12 cellular contexts compared by ENCODE assay signal in the genomic region with DNA sequence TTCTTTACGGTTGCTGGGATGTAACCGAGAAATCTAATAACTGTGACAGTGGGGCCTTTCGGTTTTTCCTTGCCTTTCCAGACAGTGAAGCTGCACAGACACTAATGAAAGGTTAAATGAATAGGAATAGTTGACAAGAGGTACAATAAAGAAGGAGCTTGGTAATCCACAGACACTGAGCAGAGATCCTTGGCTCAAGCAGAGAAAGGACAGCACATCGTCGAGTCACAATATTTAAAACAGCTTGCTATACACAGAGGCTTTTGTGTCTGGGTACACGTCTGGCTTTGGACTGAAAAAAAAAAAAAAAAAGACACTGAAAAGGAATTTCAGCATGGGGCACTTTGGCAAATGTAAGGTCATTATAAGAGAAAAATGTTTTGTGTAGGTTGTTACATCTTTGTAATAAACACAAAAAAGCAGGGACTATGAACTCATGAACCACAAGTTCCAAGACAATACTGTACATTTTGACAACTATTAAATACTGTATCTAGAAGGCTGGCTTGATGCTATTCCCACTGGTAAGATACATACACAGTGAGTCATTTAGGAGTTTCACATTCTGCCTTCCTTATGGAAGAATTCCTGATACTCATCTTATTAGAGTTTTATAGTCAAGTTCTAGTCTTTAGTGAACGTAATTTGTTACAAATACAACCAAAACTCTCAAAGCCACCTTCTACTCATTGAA. TPM values are rescaled to one million over a fixed set of nuclear protein-coding genes. Genes with fewer than 3 reads are reported as not detected.
DNase-seq lines count a peak whose midpoint lies in the region; ATAC-seq, FAIRE-seq and TF ChIP-seq lines count a peak whose summit lies in the region.
"Had no signal": no experiment of that assay in that cellular context is flagged by ENCODE, and none has a peak within 500 bp of the region (broad histone marks: within the 10 kb centered on the region; RNA-seq: fewer than 3 reads in every experiment).

No MANE protein-coding gene starts in this region.

- no peak overlapping the region for H4K5ac ChIP-seq in H1 (ENCODE audit: insufficient read length, low read depth, low read length)

- H4K20me1 ChIP-seq in H1 (replicated peaks in 1 of 2; ENCODE audit: control insufficient read depth in 1 of 2, insufficient read depth in 2 of 2, low read length in 2 of 2): peaks cover 0 to 3% of the 10 kb centered on the region in 2 experiments

- H3K9me3 ChIP-seq in MG63 (no peaks in the 10 kb centered on the region), H1 (ENCODE audit: insufficient read depth in 2 of 2, low read depth in 1 of 2, low read length in 1 of 2) (no peaks in the 10 kb centered on the region), muscle layer of duodenum (ENCODE audit: control insufficient read depth in 1 of 2, low read length in 2 of 2) (no peaks in the 10 kb centered on the region), uterus (no peaks in the 10 kb centered on the region)
- H3K9me3 ChIP-seq: prostate gland had no signal

- H2AK5ac ChIP-seq in H1 (ENCODE audit: low read depth, low read length): no peak overlapping the region

- H3K27ac ChIP-seq in H1 (ENCODE audit: low read depth, low read length) (no peak overlapping the region), muscle layer of duodenum (ENCODE audit: low read length) (peak overlapping the region; percentile 64), uterus (peak overlapping the region; percentile 96 to 99)
- H3K27ac ChIP-seq: prostate gland had no signal

- H3K9me3 Mint-ChIP-seq in natural killer cell treated with Interleukin-12 subunit alpha and Interleukin-12 subunit beta and Interleukin-15 and Interleukin-18, amount 100 ng/mL, for 72 hours: no peaks in the 10 kb centered on the region
- H3K9me3 Mint-ChIP-seq: activated naive CD8-positive, alpha-beta T cell treated with anti-CD3 and anti-CD28 coated beads, Interleukin-2, amount 10 ng/mL, durations not matched to agents 7 days and 5 days had no signal

- no peak overlapping the region for H3K14ac ChIP-seq in H1 (ENCODE audit: insufficient read length)

- no peak overlapping the region for H3K56ac ChIP-seq in H1 (replicated peaks; ENCODE audit: insufficient read length, low read depth, low read length)

- no peak overlapping the region for H3K23ac ChIP-seq in H1 (ENCODE audit: insufficient read length)

- POLR2A ChIA-PET in H1 (lab: Charles Lee; ENCODE audit: partially characterized antibody): interaction anchor here (1.0 kb wide), 1 partner anchor 12 kb away, joined by 3 read pairs; no protein-coding TSS in a partner anchor

- peaks cover 1% of the 10 kb centered on the region; the same call in 1 of the 2 replicates for H3K23me2 ChIP-seq in H1 (ENCODE audit: low read depth, low read length)

- H3K4ac ChIP-seq in H1 (replicated peaks; ENCODE audit: insufficient read length, low read depth, low read length): no peak overlapping the region

- H2BK12ac ChIP-seq in H1 (ENCODE audit: low read depth, low read length): peak overlapping the region; percentile 71; the same call in 1 of the 2 replicates

- no peaks in the 10 kb centered on the region for H3K36me3 Mint-ChIP-seq in natural killer cell treated with Interleukin-12 subunit alpha and Interleukin-12 subunit beta and Interleukin-15 and Interleukin-18, amount 100 ng/mL, for 72 hours
- H3K36me3 Mint-ChIP-seq: activated naive CD8-positive, alpha-beta T cell treated with anti-CD3 and anti-CD28 coated beads, Interleukin-2, amount 10 ng/mL, durations not matched to agents 7 days and 5 days had no signal

- H3K27me3 ChIP-seq in MG63 (no peaks in the 10 kb centered on the region), H1 (replicated peaks in 1 of 4; ENCODE audit: control insufficient read depth in 3 of 4, extremely low read depth in 1 of 4, insufficient read depth in 3 of 4, low read length in 3 of 4) (no peaks in the 10 kb centered on the region), muscle layer of duodenum (ENCODE audit: low read depth, low read length) (no peaks in the 10 kb centered on the region), uterus (no peaks in the 10 kb centered on the region)

- H3K9ac ChIP-seq in H1 (replicated peaks in 1 of 4; ENCODE audit: extremely low read depth in 1 of 4, low read depth in 3 of 4, low read length in 3 of 4): no peak overlapping the region

- H2BK15ac ChIP-seq in H1 (ENCODE audit: low read length): no peak overlapping the region

- ATAC-seq in natural killer cell treated with Interleukin-12 subunit alpha and Interleukin-12 subunit beta and Interleukin-15 and Interleukin-18, amount 100 ng/mL, for 72 hours: no peak
- no peak for ATAC-seq in GM18907 (IDR thresholded peaks at IDR 0.05; ENCODE audit: unreplicated experiment)
- ATAC-seq: Panc1 had no signal

- no peak overlapping the region for H4K91ac ChIP-seq in H1 (replicated peaks; ENCODE audit: insufficient read length, low read length)

- no peak for TF ChIP-seq POLR2A in H1 (IDR thresholded peaks at IDR 0.05; ENCODE audit: control extremely low read depth in 1 of 2, low read depth in 2 of 2, low read length in 2 of 2)
- TF ChIP-seq POLR2A in uterus (IDR thresholded peaks at IDR 0.05): no peak

- DNase-seq in MG63: no peak
- no peak for DNase-seq in H1 (ENCODE audit: low read depth in 1 of 2, low spot score in 2 of 2)
- DNase-seq in uterus: no peak
- DNase-seq in natural killer cell treated with Interleukin-12 subunit alpha and Interleukin-12 subunit beta and Interleukin-15 and Interleukin-18, amount 100 ng/mL, for 72 hours (ENCODE audit: low spot score): no peak
- DNase-seq in stimulated activated CD4-positive, alpha-beta T cell treated with anti-CD3 and anti-CD28 coated beads, Interleukin-4, amount 100 ng/mL, for 24 hours: no peak
- DNase-seq: activated naive CD8-positive, alpha-beta T cell treated with anti-CD3 and anti-CD28 coated beads, Interleukin-2, amount 10 ng/mL, durations not matched to agents 7 days and 5 days; hypothalamus; MV-4-11 had no signal

- CTCF ChIA-PET in H1 (lab: Charles Lee; ENCODE audit: partially characterized antibody): no interaction called here

- H3K79me1 ChIP-seq in H1 (ENCODE audit: low read depth, low read length): 0 out of 2 replicates have a peak, but pooled peaks cover 2% of the 10 kb centered on the region

- no peak overlapping the region for H2BK5ac ChIP-seq in H1 (ENCODE audit: low read depth, low read length)

- H3K4me1 ChIP-seq in H1 (replicated peaks in 1 of 4; ENCODE audit: control insufficient read depth in 3 of 4, insufficient read depth in 4 of 4, low read length in 3 of 4) (peaks cover 5 to 18% (median 10%) of the 10 kb centered on the region in 4 experiments; a peak in 6 of 7 replicates), muscle layer of duodenum (ENCODE audit: control insufficient read depth in 1 of 2, insufficient read depth in 2 of 2, low read length in 2 of 2) (peaks cover 0 to 20% of the 10 kb centered on the region in 2 donors), uterus (peaks cover 0 to 4% of the 10 kb centered on the region in 2 donors)
- H3K4me1 ChIP-seq: prostate gland had no signal

- TF ChIP-seq RAD21 in H1 (IDR thresholded peaks at IDR 0.05 in 1 of 2, conservative IDR thresholded peaks at IDR 0.05 in 1 of 2; ENCODE audit: low read depth in 2 of 2, low read length in 2 of 2): no peak

- peaks cover 0 to 94% of the 10 kb centered on the region in 2 experiments; a peak in 3 of 4 replicates for H3K79me2 ChIP-seq in H1 (ENCODE audit: control insufficient read depth in 1 of 2, insufficient read depth in 2 of 2, low read length in 2 of 2)

- peaks cover 6 to 26% of the 10 kb centered on the region in 2 donors for H3K4me1 Mint-ChIP-seq in natural killer cell treated with Interleukin-12 subunit alpha and Interleukin-12 subunit beta and Interleukin-15 and Interleukin-18, amount 100 ng/mL, for 72 hours (ENCODE audit: low read depth in 2 of 2)
- H3K4me1 Mint-ChIP-seq: activated naive CD8-positive, alpha-beta T cell treated with anti-CD3 and anti-CD28 coated beads, Interleukin-2, amount 10 ng/mL, durations not matched to agents 7 days and 5 days had no signal

- H3K18ac ChIP-seq in H1 (ENCODE audit: extremely low read depth, low read length): no peak overlapping the region

- peak overlapping the region; percentile 3; the same call in 1 of the 2 replicates for H3K4me3 ChIP-seq in MG63
- H3K4me3 ChIP-seq in H1 (ENCODE audit: extremely low read depth in 1 of 4, insufficient read depth in 2 of 4, low read depth in 3 of 4, low read length in 4 of 4): no peak overlapping the region
- peak overlapping the region in 1 of 2 donors; percentile 53 for H3K4me3 ChIP-seq in muscle layer of duodenum (ENCODE audit: low read depth in 1 of 2, low read length in 2 of 2)
- peak overlapping the region in 1 of 2 donors; percentile 10 for H3K4me3 ChIP-seq in uterus
- H3K4me3 ChIP-seq: prostate gland had no signal

- intact Hi-C loops in uterus (cut with DNase I; ENCODE audit: low total_unique reads): no loop called here

- H2AFZ ChIP-seq in H1 (ENCODE audit: low read length): no peak overlapping the region

- H2BK20ac ChIP-seq in H1 (ENCODE audit: low read length): no peak overlapping the region

- TF ChIP-seq CTCF in H1 (IDR thresholded peaks at IDR 0.05; ENCODE audit: control extremely low read depth in 1 of 3, insufficient read depth in 1 of 3, low read depth in 1 of 3, low read length in 3 of 3) (no peak), uterus (IDR thresholded peaks at IDR 0.05) (no peak)

- H3K27ac Mint-ChIP-seq in natural killer cell treated with Interleukin-12 subunit alpha and Interleukin-12 subunit beta and Interleukin-15 and Interleukin-18, amount 100 ng/mL, for 72 hours: no peak overlapping the region
- H3K27ac Mint-ChIP-seq: activated naive CD8-positive, alpha-beta T cell treated with anti-CD3 and anti-CD28 coated beads, Interleukin-2, amount 10 ng/mL, durations not matched to agents 7 days and 5 days had no signal

- no peak overlapping the region for H3K4me2 ChIP-seq in H1 (ENCODE audit: insufficient read depth in 1 of 2, low read depth in 2 of 2, low read length in 2 of 2)

- WGBS in H1 (ENCODE audit: extremely low coverage in 1 of 2, insufficient coverage in 1 of 2, insufficient read length in 1 of 2, insufficient replicate concordance in 2 of 2, low coverage in 1 of 2, low lambda C conversion rate in 2 of 2, missing lambda C conversion rate in 1 of 2), 2 experiments: 81% methylated on average over 7 of the region's 7 CpGs; no CpG with 5 or more reads in 1 of the 2 experiments

- no peak for FAIRE-seq in H1 (lab: Jason Lieb, UNC)

- no peak overlapping the region for H4K8ac ChIP-seq in H1 (ENCODE audit: extremely low read depth, insufficient read depth, low read length)

- no peak for TF ChIP-seq EP300 in H1 (IDR thresholded peaks at IDR 0.05; ENCODE audit: borderline replicate concordance in 1 of 2, low read depth in 2 of 2, low read length in 2 of 2)

- H3K36me3 ChIP-seq in MG63: 0 out of 2 replicates have a peak, but pooled peaks cover 4% of the 10 kb centered on the region
- no peaks in the 10 kb centered on the region for H3K36me3 ChIP-seq in H1 (ENCODE audit: control insufficient read depth in 2 of 4, insufficient read depth in 4 of 4, low read length in 3 of 4)
- H3K36me3 ChIP-seq in muscle layer of duodenum (ENCODE audit: control insufficient read depth in 1 of 2, insufficient read depth in 2 of 2, low read length in 2 of 2): no peaks in the 10 kb centered on the region
- no peaks in the 10 kb centered on the region for H3K36me3 ChIP-seq in uterus
- H3K36me3 ChIP-seq: prostate gland had no signal

- H3K4me3 Mint-ChIP-seq in natural killer cell treated with Interleukin-12 subunit alpha and Interleukin-12 subunit beta and Interleukin-15 and Interleukin-18, amount 100 ng/mL, for 72 hours: no peak overlapping the region
- H3K4me3 Mint-ChIP-seq: activated naive CD8-positive, alpha-beta T cell treated with anti-CD3 and anti-CD28 coated beads, Interleukin-2, amount 10 ng/mL, durations not matched to agents 7 days and 5 days had no signal

- peak overlapping the region; percentile 28 for H2BK120ac ChIP-seq in H1 (replicated peaks; ENCODE audit: low read depth, low read length)

- no peaks in the 10 kb centered on the region for H3K27me3 Mint-ChIP-seq in natural killer cell treated with Interleukin-12 subunit alpha and Interleukin-12 subunit beta and Interleukin-15 and Interleukin-18, amount 100 ng/mL, for 72 hours

RNA-seq across cellular contexts. Expression of gene BNC2, which starts 5.6 kb away (rescaled TPM):
- total RNA-seq in MG63 (2014; rRNA removed; shearing (Covaris generic); ENCODE audit: low replicate concordance): 38.8 and 49.5 TPM in 2 replicates
- 26.8 and 28.1 TPM in 2 replicates for total RNA-seq in H1 (2021; fragmentation: NEBNext Ultra II Directional; extraction: Animal tissue kit (Norgen Biotek cat#: 25700))
- 11.3 and 16.0 TPM in 2 replicates for polyA plus RNA-seq in H1 (2011; rRNA removed)
- 15.0 TPM for polyA plus RNA-seq in H1 (2011; cell fraction: cytosol; rRNA removed)
- 24.5 TPM for polyA plus RNA-seq in H1 (2011; cell fraction: nucleus; rRNA removed)
- polyA plus RNA-seq in H1 (2012, experiment 1 of 2): 13.5 to 21.7 TPM (median 16.4 TPM) in 4 replicates
- polyA plus RNA-seq in H1 (2012, experiment 2 of 2): 0.97 TPM
- polyA plus RNA-seq in H1 (2013, experiment 1 of 2): 3.9 TPM
- 3.4 TPM for polyA plus RNA-seq in H1 (2013, experiment 2 of 2)
- polyA minus RNA-seq in H1 (2011; rRNA and poly(A)+ RNA removed): 100 and 146 TPM in 2 replicates
- 19.4 TPM for polyA minus RNA-seq in H1 (2011; cell fraction: cytosol; rRNA and poly(A)+ RNA removed)
- polyA minus RNA-seq in H1 (2011; cell fraction: nucleus; rRNA and poly(A)+ RNA removed): 85.0 TPM
- 100 to 1,000 TPM in 1 of 4 donors, 10 to 100 TPM in 3; 85.9 to 293 (median 93.4) TPM for total RNA-seq in uterus
- total RNA-seq in natural killer cell treated with Interleukin-12 subunit alpha and Interleukin-12 subunit beta and Interleukin-15 and Interleukin-18, amount 100 ng/mL, for 72 hours: 1 to 10 TPM; 1.0 to 5.5 TPM
- total RNA-seq: activated naive CD8-positive, alpha-beta T cell treated with anti-CD3 and anti-CD28 coated beads, Interleukin-2, amount 10 ng/mL, durations not matched to agents 7 days and 5 days had no signal
